Comparison of ENCODE assay signal across 20 cellular contexts in the genomic region with DNA sequence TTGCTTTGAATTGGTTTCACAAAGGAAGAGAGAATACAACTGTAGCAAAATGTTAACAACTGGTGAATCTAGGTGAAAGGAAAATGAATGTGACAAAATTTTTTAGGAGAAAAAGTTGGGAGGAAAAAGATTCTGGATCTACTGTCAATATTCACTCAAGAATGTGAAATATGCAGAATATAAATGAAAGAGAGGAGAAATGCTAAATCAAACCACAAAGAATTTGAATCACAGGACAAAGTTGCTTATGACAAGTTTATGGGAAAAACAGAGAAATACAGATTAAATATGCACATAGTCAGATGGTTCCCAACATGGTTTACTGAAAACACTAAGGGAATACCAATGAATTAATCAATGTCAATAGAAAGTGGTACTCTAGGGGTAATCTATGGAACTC.
"Had no signal": no experiment of that assay in that cellular context is flagged by ENCODE, and none has a peak within 500 bp of the region (broad histone marks: within the 10 kb centered on the region; RNA-seq: fewer than 3 reads in every experiment).

No MANE protein-coding gene starts in this region.

- H3K27ac ChIP-seq: left lung, ovary, stomach, thoracic aorta, WERI-Rb-1 had no signal

- H3K4me3 ChIP-seq: left lung, ovary, stomach, thoracic aorta had no signal

- H3K4me3 Mint-ChIP-seq: activated CD8-positive, alpha-beta T cell treated with anti-CD3 and anti-CD28 coated beads for 36 hours; activated T-helper 1 cell treated with anti-CD3 and anti-CD28 coated beads, Interleukin-12 subunit alpha, Interleukin-12 subunit beta, Interleukin-2, Interleukin-4 antibody, amounts not matched to agents 30 ng/mL and 10 ng/mL and 1 ng/mL, durations not matched to agents 14 hours and 24 hours and 36 hours; dendritic cell treated with granulocyte-macrophage colony-stimulating factor and Interleukin-4, amounts not matched to agents 40 ng/mL and 50 ng/mL, for 4 days; effector memory CD8-positive, alpha-beta T cell; memory B cell; natural killer cell treated with Interleukin-12 subunit alpha and Interleukin-12 subunit beta and Interleukin-15 and Interleukin-18, amount 100 ng/mL, for 72 hours had no signal

- DNase-seq: activated CD4-positive, alpha-beta T cell treated with anti-CD3 and anti-CD28 coated beads for 4 hours; activated CD8-positive, alpha-beta memory T cell treated with anti-CD3 and anti-CD28 coated beads, Interleukin-2, amount 50 U/mL, for 4 hours; activated CD8-positive, alpha-beta T cell treated with anti-CD3 and anti-CD28 coated beads for 36 hours; activated naive CD4-positive, alpha-beta T cell; central memory CD4-positive, alpha-beta T cell; effector memory CD8-positive, alpha-beta T cell; erythroblast; glutamatergic neuron; islet precursor cell; left lung; ovary; stimulated activated CD4-positive, alpha-beta T cell treated with anti-CD3 and anti-CD28 coated beads, Interleukin-15, amount 100 ng/mL, for 24 hours; stimulated activated CD4-positive, alpha-beta T cell treated with anti-CD3 and anti-CD28 coated beads, Interleukin-4, amount 100 ng/mL, for 4 hours; stomach; WERI-Rb-1 had no signal

- H3K9me3 Mint-ChIP-seq: natural killer cell treated with Interleukin-12 subunit alpha and Interleukin-12 subunit beta and Interleukin-15 and Interleukin-18, amount 100 ng/mL, for 72 hours had no signal

- H3K36me3 ChIP-seq: ovary, WERI-Rb-1 had no signal

- H3K4me1 ChIP-seq: left lung, stomach had no signal

- H3K4me1 Mint-ChIP-seq: memory B cell had no signal

- ATAC-seq: activated CD8-positive, alpha-beta T cell treated with anti-CD3 and anti-CD28 coated beads for 36 hours; effector memory CD8-positive, alpha-beta T cell; left lung; natural killer cell treated with Interleukin-12 subunit alpha and Interleukin-12 subunit beta and Interleukin-15 and Interleukin-18, amount 100 ng/mL, for 72 hours had no signal

- H3K27me3 ChIP-seq: left lung, ovary, stomach had no signal

- H3K27ac Mint-ChIP-seq: activated CD8-positive, alpha-beta T cell treated with anti-CD3 and anti-CD28 coated beads for 36 hours; activated T-helper 1 cell treated with anti-CD3 and anti-CD28 coated beads, Interleukin-12 subunit alpha, Interleukin-12 subunit beta, Interleukin-2, Interleukin-4 antibody, amounts not matched to agents 30 ng/mL and 10 ng/mL and 1 ng/mL, durations not matched to agents 14 hours and 24 hours and 36 hours; dendritic cell treated with granulocyte-macrophage colony-stimulating factor and Interleukin-4, amounts not matched to agents 40 ng/mL and 50 ng/mL, for 4 days; memory B cell; natural killer cell treated with Interleukin-12 subunit alpha and Interleukin-12 subunit beta and Interleukin-15 and Interleukin-18, amount 100 ng/mL, for 72 hours had no signal

- H3K27me3 Mint-ChIP-seq: activated CD8-positive, alpha-beta T cell treated with anti-CD3 and anti-CD28 coated beads for 36 hours; dendritic cell treated with granulocyte-macrophage colony-stimulating factor and Interleukin-4, amounts not matched to agents 40 ng/mL and 50 ng/mL, for 4 days; effector memory CD8-positive, alpha-beta T cell; memory B cell; natural killer cell treated with Interleukin-12 subunit alpha and Interleukin-12 subunit beta and Interleukin-15 and Interleukin-18, amount 100 ng/mL, for 72 hours had no signal
